8 cellular contexts compared by ENCODE assay signal in genomic region chr2:202965810-202966454, GRCh38. TPM values are rescaled to one million over a fixed set of nuclear protein-coding genes. Genes with fewer than 3 reads are reported as not detected.
DNase-seq lines count a peak whose midpoint lies in the region; ATAC-seq and TF ChIP-seq lines count a peak whose summit lies in the region.

No MANE protein-coding gene starts in this region.

- no peak overlapping the region for H3K27ac ChIP-seq in psoas muscle

- WGBS in psoas muscle, 3 donors = 72 to 82% (median 73%) methylated on average over 5 of the region's 5 CpGs

- peak; percentile 8 for DNase-seq in AG10803 (ENCODE audit: low read depth)
- DNase-seq in medulla oblongata (ENCODE audit: extremely low spot score) = peak; percentile 78
- no peak for DNase-seq in SW480 (ENCODE audit: low spot score)
- no peak for DNase-seq in central memory CD4-positive, alpha-beta T cell
- no peak for DNase-seq in psoas muscle

- TF ChIP-seq CTCF in AG10803 (conservative IDR thresholded peaks at IDR 0.05; ENCODE audit: low read length) = no peak
- no peak for TF ChIP-seq CTCF in psoas muscle (IDR thresholded peaks at IDR 0.05)

- H3K4me3 ChIP-seq in AG10803 (ENCODE audit: low read length) = no peak overlapping the region
- no peak overlapping the region for H3K4me3 ChIP-seq in psoas muscle

- no peaks in the 10 kb centered on the region for H3K9me3 ChIP-seq in psoas muscle

- no peaks in the 10 kb centered on the region for H3K27me3 ChIP-seq in psoas muscle (ENCODE audit: insufficient read depth in 3 of 3, low read length in 2 of 3)

- peaks cover 4% of the 10 kb centered on the region for H3K4me1 Mint-ChIP-seq in activated T-helper 17 cell treated with anti-CD3 and anti-CD28 coated beads, Interleukin-2, amount 50 U/mL, for 72 hours

- no peak overlapping the region for H3K4me3 Mint-ChIP-seq in activated T-helper 17 cell treated with anti-CD3 and anti-CD28 coated beads, Interleukin-2, amount 50 U/mL, for 72 hours

- peaks cover 0 to 30% of the 10 kb centered on the region in 2 donors for H3K36me3 ChIP-seq in psoas muscle (ENCODE audit: insufficient read depth in 1 of 2, low read depth in 1 of 2)

- ATAC-seq in GM18907 (IDR thresholded peaks at IDR 0.05; ENCODE audit: unreplicated experiment) = peak; percentile 92
- peak; percentile 56 for ATAC-seq in HG03469 (IDR thresholded peaks at IDR 0.05; ENCODE audit: unreplicated experiment)
- peak; percentile 99 for ATAC-seq in activated T-helper 17 cell treated with anti-CD3 and anti-CD28 coated beads, Interleukin-2, amount 50 U/mL, for 72 hours (replicated peaks)
- no peak for ATAC-seq in psoas muscle

- H3K9me3 Mint-ChIP-seq in activated T-helper 17 cell treated with anti-CD3 and anti-CD28 coated beads, Interleukin-2, amount 50 U/mL, for 72 hours = no peaks in the 10 kb centered on the region

- H3K27me3 Mint-ChIP-seq in activated T-helper 17 cell treated with anti-CD3 and anti-CD28 coated beads, Interleukin-2, amount 50 U/mL, for 72 hours = no peaks in the 10 kb centered on the region

- intact Hi-C loops in psoas muscle (cut with DNase I) = no loop called here

- H3K36me3 Mint-ChIP-seq in activated T-helper 17 cell treated with anti-CD3 and anti-CD28 coated beads, Interleukin-2, amount 50 U/mL, for 72 hours (ENCODE audit: low read depth) = peaks cover 1% of the 10 kb centered on the region

- no peaks in the 10 kb centered on the region for H3K4me1 ChIP-seq in psoas muscle

- H3K27ac Mint-ChIP-seq in activated T-helper 17 cell treated with anti-CD3 and anti-CD28 coated beads, Interleukin-2, amount 50 U/mL, for 72 hours = peak overlapping the region; percentile 65

RNA-seq across cellular contexts. Expression of gene NBEAL1, which starts 48.7 kb away (rescaled TPM):
- total RNA-seq in activated T-helper 17 cell treated with anti-CD3 and anti-CD28 coated beads, Interleukin-2, amount 50 U/mL, for 72 hours = 10 to 100 TPM; 16.1 to 31.2 TPM
- 10 to 100 TPM in 2 of 4 donors, 1 to 10 TPM in 2; 8.7 to 14.7 (median 9.7) TPM for total RNA-seq in psoas muscle
- 1 to 10 TPM; 2.3 to 3.4 (median 3.0) TPM for polyA plus RNA-seq in psoas muscle

RNA-seq across cellular contexts. Expression of gene CARF, which starts 53.9 kb away (rescaled TPM):
- total RNA-seq in activated T-helper 17 cell treated with anti-CD3 and anti-CD28 coated beads, Interleukin-2, amount 50 U/mL, for 72 hours = 1 to 10 TPM; 4.1 to 5.5 TPM
- total RNA-seq in psoas muscle = 1 to 10 TPM; 4.5 to 7.7 (median 5.1) TPM
- polyA plus RNA-seq in psoas muscle = 1 to 10 TPM in 1 of 3 donors, under 1 TPM in 2; 0.76 to 2.8 (median 0.81) TPM

RNA-seq across cellular contexts. Expression of gene WDR12, which starts 54.5 kb away (rescaled TPM):
- 100 to 1,000 TPM in 1 of 2 donors, 10 to 100 TPM in 1; 53.0 to 100 TPM for total RNA-seq in activated T-helper 17 cell treated with anti-CD3 and anti-CD28 coated beads, Interleukin-2, amount 50 U/mL, for 72 hours
- 10 to 100 TPM; 39.3 to 69.8 (median 51.3) TPM for total RNA-seq in psoas muscle
- polyA plus RNA-seq in psoas muscle = 10 to 100 TPM; 21.9 to 28.7 (median 23.1) TPM

Comparison
In these comparisons a context has a peak if more than half of its experiments do, and no peak if none do; other contexts are left out.
1. DNase-seq: peak in AG10803 (single experiment) and medulla oblongata (single experiment); none in SW480 (single experiment), central memory CD4-positive, alpha-beta T cell (single experiment) and psoas muscle (0 of 2).
2. ATAC-seq: peak in GM18907 (single experiment), HG03469 (single experiment) and activated T-helper 17 cell treated with anti-CD3 and anti-CD28 coated beads, Interleukin-2, amount 50 U/mL, for 72 hours (single experiment); none in psoas muscle (0 of 4).